In the genomic region with DNA sequence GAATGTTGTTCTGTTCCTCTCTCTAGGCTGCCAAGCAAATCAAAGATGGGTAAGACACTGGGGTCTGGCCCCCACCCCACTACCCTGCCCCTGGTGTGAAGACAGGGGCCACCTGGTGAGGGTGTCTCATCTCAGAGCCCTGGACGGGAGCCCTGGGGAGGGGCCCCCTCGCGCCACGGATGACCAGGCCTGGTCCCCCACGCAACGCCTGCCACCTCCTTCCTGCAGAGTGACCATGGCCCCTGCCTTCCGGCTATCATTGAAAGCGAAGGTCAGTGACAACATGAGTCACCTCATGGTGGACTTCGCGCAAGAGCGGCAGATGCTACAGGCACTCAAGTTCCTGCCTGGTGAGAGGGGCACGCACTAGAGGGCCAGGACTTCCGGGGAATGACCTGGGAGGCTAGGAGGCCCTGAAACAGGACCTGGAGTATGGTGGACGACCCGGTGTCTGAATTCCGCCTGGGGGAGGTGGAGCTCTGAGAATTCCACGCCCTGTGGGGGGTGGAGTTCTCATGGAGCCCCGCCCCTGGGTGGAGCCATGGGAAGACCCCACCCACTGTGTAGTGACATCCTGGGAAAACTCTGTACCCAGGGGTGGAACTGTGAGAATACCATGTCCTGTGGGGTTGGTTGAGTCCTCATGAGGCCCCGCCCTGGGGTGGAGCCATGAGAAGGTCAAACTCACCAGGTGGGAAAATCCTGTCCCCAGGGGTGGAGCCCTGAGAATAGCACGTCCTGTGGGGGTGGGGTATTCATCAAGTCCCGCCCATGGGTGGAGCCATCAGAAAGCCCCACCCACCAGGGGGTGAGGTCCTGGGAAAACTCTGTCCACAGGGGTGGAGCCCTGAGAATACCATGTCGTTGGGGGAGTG, we compare ENCODE assay signal across 16 cellular contexts. TPM values are rescaled to one million over a fixed set of nuclear protein-coding genes. Genes with fewer than 3 reads are reported as not detected.
DNase-seq lines count a peak whose midpoint lies in the region; ATAC-seq, FAIRE-seq and TF ChIP-seq lines count a peak whose summit lies in the region.
"Had no signal": no experiment of that assay in that cellular context is flagged by ENCODE, and none has a peak within 500 bp of the region (broad histone marks: within the 10 kb centered on the region; RNA-seq: fewer than 3 reads in every experiment).

No MANE protein-coding gene starts in this region.

- no peaks in the 10 kb centered on the region for H3K27me3 Mint-ChIP-seq in activated T-helper 17 cell treated with anti-CD3 and anti-CD28 coated beads, Interleukin-2, amount 50 U/mL, for 72 hours

- H3K27ac Mint-ChIP-seq in activated T-helper 17 cell treated with anti-CD3 and anti-CD28 coated beads, Interleukin-2, amount 50 U/mL, for 72 hours: no peak overlapping the region

- H3K79me2 ChIP-seq in HepG2 (ENCODE audit: insufficient read depth, low read length): no peaks in the 10 kb centered on the region

- DNase-seq in Caki2 (ENCODE audit: low read depth) (peak; percentile 100), H7 (peak; percentile 94), SW480 (ENCODE audit: low spot score) (peak; percentile 21), HepG2 (ENCODE audit: low spot score) (peak; percentile 94), dorsolateral prefrontal cortex (no peak)
- DNase-seq in central memory CD4-positive, alpha-beta T cell: no peak
- DNase-seq: COR-L47 had no signal

- H3K27ac ChIP-seq in HepG2 (ENCODE audit: extremely low read length, insufficient read depth, low read length) (peak overlapping the region; percentile 77), dorsolateral prefrontal cortex (no peak overlapping the region)
- H3K27ac ChIP-seq: breast epithelium, epithelial cell of prostate, neutrophil, VCaP had no signal

- H3K9me3 ChIP-seq in HepG2 (ENCODE audit: low read length): no peaks in the 10 kb centered on the region
- H3K9me3 ChIP-seq: breast epithelium, neutrophil had no signal

- BruUV-seq in HepG2 (replicated peaks; lab: Mats Ljungman, UMichigan): TSS peak; percentile 95

- intact Hi-C loops in HepG2 (cut with micrococcal nuclease; ENCODE audit: unreplicated experiment): loop anchor here (1.0 to 2.0 kb wide), 2 partner anchors 32 to 44 kb away; no protein-coding TSS in a partner anchor
- intact Hi-C loops in dorsolateral prefrontal cortex (cut with DNase I): no loop called here

- POLR2A ChIA-PET in HepG2 (lab: Yijun Ruan, JAX): interaction anchor here (0.6 to 4.1 kb wide), 19 partner anchors 9 to 548 kb away, joined by 3 to 66 read pairs (median 4); partner anchors contain the start of genes HDGFL2, MPND, STAP2 and YJU2

- TF ChIP-seq RAD21 in HepG2 (CRISPR knock-in tag; IDR thresholded peaks at IDR 0.05): peak; percentile 40; the same call in 1 of the 2 replicates

- peak; percentile 93 for ATAC-seq in HepG2
- no peak for ATAC-seq in activated T-helper 17 cell treated with anti-CD3 and anti-CD28 coated beads, Interleukin-2, amount 50 U/mL, for 72 hours (replicated peaks)

- peak overlapping the region; percentile 46 for H3K9ac ChIP-seq in HepG2 (ENCODE audit: insufficient read depth, low read depth, low read length)

- TF ChIP-seq CTCF in HepG2 (CRISPR knock-in tag; IDR thresholded peaks at IDR 0.05) (peak; percentile 45; the same call in 1 of the 2 replicates), dorsolateral prefrontal cortex (IDR thresholded peaks at IDR 0.05 in 54 of 56, conservative IDR thresholded peaks at IDR 0.05 in 2 of 56; ENCODE audit: low read depth in 1 of 56, partially characterized antibody in 56 of 56) (no peak)

- no peaks in the 10 kb centered on the region for H4K20me1 ChIP-seq in HepG2 (ENCODE audit: insufficient read depth, low read length)

- CTCF ChIA-PET in HepG2 (lab: Yijun Ruan, JAX; ENCODE audit: low intra/inter-chr PET ratio, low total read pairs): no interaction called here

- TF ChIP-seq EP300 in HepG2 (IDR thresholded peaks at IDR 0.05; ENCODE audit: low read depth in 2 of 2, low read length in 2 of 2) (peak in 1 of 2 experiments; percentile 59; a peak in 3 of 4 replicates), HepG2 (CRISPR knock-in tag; IDR thresholded peaks at IDR 0.05; ENCODE audit: borderline replicate concordance) (peak; percentile 90)

- TF ChIP-seq POLR2A in HepG2 (IDR thresholded peaks at IDR 0.05; ENCODE audit: insufficient read depth in 1 of 2, low read depth in 2 of 2, low read length in 2 of 2): peak; percentile 63 to 66

- peaks cover 60% of the 10 kb centered on the region for H3K4me1 ChIP-seq in HepG2 (ENCODE audit: insufficient read depth, low read length)
- H3K4me1 ChIP-seq: breast epithelium had no signal

- no peaks in the 10 kb centered on the region for H3K9me3 Mint-ChIP-seq in activated T-helper 17 cell treated with anti-CD3 and anti-CD28 coated beads, Interleukin-2, amount 50 U/mL, for 72 hours

- H3K4me1 Mint-ChIP-seq in activated T-helper 17 cell treated with anti-CD3 and anti-CD28 coated beads, Interleukin-2, amount 50 U/mL, for 72 hours: no peaks in the 10 kb centered on the region

- peak overlapping the region; percentile 60 for H3K4me2 ChIP-seq in HepG2 (ENCODE audit: low read depth, low read length)

- H3K36me3 ChIP-seq in H7 (replicated peaks; ENCODE audit: control insufficient read depth, insufficient read depth, low read length): peaks cover 2% of the 10 kb centered on the region
- H3K36me3 ChIP-seq in HepG2 (replicated peaks in 1 of 2; ENCODE audit: control insufficient read depth in 1 of 2, insufficient read depth in 2 of 2, low read length in 2 of 2): no peaks in the 10 kb centered on the region
- H3K36me3 ChIP-seq: breast epithelium, neutrophil had no signal

- no peak overlapping the region for H2AFZ ChIP-seq in HepG2 (ENCODE audit: low read length)

- 6% methylated on average over 7 of the region's 22 CpGs for WGBS in HepG2 (ENCODE audit: low lambda C conversion rate)

- H3K4me3 ChIP-seq in H7 (ENCODE audit: insufficient read depth, low read depth, low read length) (no peak overlapping the region), HepG2 (replicated peaks in 1 of 3; ENCODE audit: insufficient read depth in 1 of 3, low read depth in 2 of 3, low read length in 3 of 3) (peak overlapping the region in 1 of 3 experiments; percentile 33; a peak in 2 of 6 replicates), dorsolateral prefrontal cortex (no peak overlapping the region)
- H3K4me3 ChIP-seq: breast epithelium, lung had no signal

- peak; percentile 88 for FAIRE-seq in HepG2 (lab: Jason Lieb, UNC)

- H3K27me3 ChIP-seq in H7 (ENCODE audit: control insufficient read depth, insufficient read depth, low read length) (no peaks in the 10 kb centered on the region), HepG2 (ENCODE audit: control insufficient read depth in 1 of 2, insufficient read depth in 2 of 2, low read length in 2 of 2) (peaks cover 3% of the 10 kb centered on the region in 2 experiments; a peak in 2 of 5 replicates), dorsolateral prefrontal cortex (no peaks in the 10 kb centered on the region)
- H3K27me3 ChIP-seq: breast epithelium had no signal

- no peak overlapping the region for H3K4me3 Mint-ChIP-seq in activated T-helper 17 cell treated with anti-CD3 and anti-CD28 coated beads, Interleukin-2, amount 50 U/mL, for 72 hours

- H3K36me3 Mint-ChIP-seq in activated T-helper 17 cell treated with anti-CD3 and anti-CD28 coated beads, Interleukin-2, amount 50 U/mL, for 72 hours (ENCODE audit: low read depth): no peaks in the 10 kb centered on the region

- in situ Hi-C loops in Caki2 (cut with HindIII; ENCODE audit: low pct_unique_long_range_greater_than_20kb, low sequenced_read_pairs): no loop called here
- in situ Hi-C loops in HepG2 (cut with HindIII; ENCODE audit: extremely low pct_ligation_motif_present, low pct_unique_long_range_greater_than_20kb): no loop called here

RNA-seq across cellular contexts. Expression of gene FSD1, which starts 6.1 kb away (rescaled TPM):
- total RNA-seq in Caki2 (2014; rRNA removed; shearing (Covaris generic); ENCODE audit: low replicate concordance): 12.7 and 15.8 TPM in 2 replicates
- 29.8 and 34.1 TPM in 2 replicates for total RNA-seq in H7 (2014; rRNA removed; shearing (Covaris generic))
- 0.29 TPM in 1 of 2 replicates, not detected in the other for total RNA-seq in HepG2 (2016; rRNA removed; fragmentation: Illumina TruSeq; extraction: Trizol)
- 0.18 TPM in 1 of 2 replicates, not detected in the other for total RNA-seq in HepG2 (2016; cell fraction: cytosol; rRNA removed; fragmentation: Illumina TruSeq; extraction: Trizol; ENCODE audit: low read depth)
- 0.22 TPM in 1 of 2 replicates, not detected in the other for total RNA-seq in HepG2 (2016; cell fraction: insoluble cytoplasmic fraction; rRNA removed; fragmentation: Illumina TruSeq; extraction: Trizol)
- 0.12 and 0.45 TPM in 2 replicates for total RNA-seq in HepG2 (2016; cell fraction: membrane; rRNA removed; fragmentation: Illumina TruSeq; extraction: Trizol)
- not detected in 2 replicates for total RNA-seq in HepG2 (2016; cell fraction: nucleus; rRNA removed; fragmentation: Illumina TruSeq; extraction: Trizol)
- 0.66 and 1.4 TPM in 2 replicates for polyA plus RNA-seq in HepG2 (2011; rRNA removed)
- polyA plus RNA-seq in HepG2 (2011; cell fraction: cytosol; rRNA removed): 0.81 and 1.2 TPM in 2 replicates
- polyA plus RNA-seq in HepG2 (2011; cell fraction: nucleus; rRNA removed): 1.8 and 2.7 TPM in 2 replicates
- polyA plus RNA-seq in HepG2 (2012): 0.82 and 1.7 TPM in 2 replicates
- 0.24 and 0.59 TPM in 2 replicates for polyA plus RNA-seq in HepG2 (2016; cell fraction: cytosol; fragmentation: Illumina TruSeq; extraction: Trizol; ENCODE audit: low read depth)
- polyA plus RNA-seq in HepG2 (2016; cell fraction: insoluble cytoplasmic fraction; fragmentation: Illumina TruSeq; extraction: Trizol; ENCODE audit: low read depth): not detected in 2 replicates
- not detected in 2 replicates for polyA plus RNA-seq in HepG2 (2016; cell fraction: membrane; fragmentation: Illumina TruSeq; extraction: Trizol; ENCODE audit: low read depth)
- 0.31 and 0.41 TPM in 2 replicates for polyA plus RNA-seq in HepG2 (2016; cell fraction: nucleus; fragmentation: Illumina TruSeq; extraction: Trizol; ENCODE audit: insufficient read depth, low read depth)
- 0.58 and 1.4 TPM in 2 replicates for polyA minus RNA-seq in HepG2 (2011; rRNA and poly(A)+ RNA removed; ENCODE audit: low replicate concordance)
- polyA minus RNA-seq in HepG2 (2011; cell fraction: cytosol; rRNA and poly(A)+ RNA removed): 0.40 TPM in 1 of 2 replicates, not detected in the other
- polyA minus RNA-seq in HepG2 (2011; cell fraction: nucleus; rRNA and poly(A)+ RNA removed): 0.37 TPM in 1 of 2 replicates, not detected in the other
- 10 to 100 TPM in 1 of 2 donors, 1 to 10 TPM in 1; 8.3 to 13.1 TPM for total RNA-seq in activated T-helper 17 cell treated with anti-CD3 and anti-CD28 coated beads, Interleukin-2, amount 50 U/mL, for 72 hours
- total RNA-seq in dorsolateral prefrontal cortex: 100 to 1,000 TPM in 1 of 120 experiments, 10 to 100 TPM in 119; 35.6 to 102 (median 64.9) TPM
- total RNA-seq: NCI-H460, skeletal muscle tissue had no signal

RNA-seq across cellular contexts. Expression of gene TMIGD2, which starts 8.3 kb away (rescaled TPM):
- total RNA-seq in Caki2 (2014; rRNA removed; shearing (Covaris generic); ENCODE audit: low replicate concordance): not detected in 2 replicates
- total RNA-seq in H7 (2014; rRNA removed; shearing (Covaris generic)): 0.45 and 0.78 TPM in 2 replicates
- total RNA-seq in HepG2 (2016; rRNA removed; fragmentation: Illumina TruSeq; extraction: Trizol): 0.11 TPM in 1 of 2 replicates, not detected in the other
- 0.62 TPM in 1 of 2 replicates, not detected in the other for total RNA-seq in HepG2 (2016; cell fraction: cytosol; rRNA removed; fragmentation: Illumina TruSeq; extraction: Trizol; ENCODE audit: low read depth)
- total RNA-seq in HepG2 (2016; cell fraction: insoluble cytoplasmic fraction; rRNA removed; fragmentation: Illumina TruSeq; extraction: Trizol): 0.19 TPM in 1 of 2 replicates, not detected in the other
- total RNA-seq in HepG2 (2016; cell fraction: membrane; rRNA removed; fragmentation: Illumina TruSeq; extraction: Trizol): 0.22 and 0.31 TPM in 2 replicates
- not detected in 2 replicates for total RNA-seq in HepG2 (2016; cell fraction: nucleus; rRNA removed; fragmentation: Illumina TruSeq; extraction: Trizol)
- polyA plus RNA-seq in HepG2 (2011; rRNA removed): 1.0 and 2.5 TPM in 2 replicates
- 1.9 and 2.2 TPM in 2 replicates for polyA plus RNA-seq in HepG2 (2011; cell fraction: cytosol; rRNA removed)
- 0.64 and 1.4 TPM in 2 replicates for polyA plus RNA-seq in HepG2 (2011; cell fraction: nucleus; rRNA removed)
- 1.5 and 4.1 TPM in 2 replicates for polyA plus RNA-seq in HepG2 (2012)
- polyA plus RNA-seq in HepG2 (2016; cell fraction: cytosol; fragmentation: Illumina TruSeq; extraction: Trizol; ENCODE audit: low read depth): 0.17 and 0.42 TPM in 2 replicates
- polyA plus RNA-seq in HepG2 (2016; cell fraction: insoluble cytoplasmic fraction; fragmentation: Illumina TruSeq; extraction: Trizol; ENCODE audit: low read depth): not detected in 2 replicates
- polyA plus RNA-seq in HepG2 (2016; cell fraction: membrane; fragmentation: Illumina TruSeq; extraction: Trizol; ENCODE audit: low read depth): 0.15 and 0.16 TPM in 2 replicates
- polyA plus RNA-seq in HepG2 (2016; cell fraction: nucleus; fragmentation: Illumina TruSeq; extraction: Trizol; ENCODE audit: insufficient read depth, low read depth): not detected in 2 replicates
- polyA minus RNA-seq in HepG2 (2011; rRNA and poly(A)+ RNA removed; ENCODE audit: low replicate concordance): 0.48 TPM in 1 of 2 replicates, not detected in the other
- polyA minus RNA-seq in HepG2 (2011; cell fraction: cytosol; rRNA and poly(A)+ RNA removed): 1.3 TPM in 1 of 2 replicates, not detected in the other
- polyA minus RNA-seq in HepG2 (2011; cell fraction: nucleus; rRNA and poly(A)+ RNA removed): 0.62 TPM in 1 of 2 replicates, not detected in the other
- total RNA-seq in activated T-helper 17 cell treated with anti-CD3 and anti-CD28 coated beads, Interleukin-2, amount 50 U/mL, for 72 hours: 1 to 10 TPM; 2.5 to 4.1 TPM
- 1 to 10 TPM in 53 of 120 experiments, under 1 TPM in 47, not detected in 20; 0.40 to 4.1 (median 1.1) TPM for total RNA-seq in dorsolateral prefrontal cortex
- total RNA-seq: breast epithelium, NCI-H460, temporal lobe had no signal

RNA-seq across cellular contexts. Expression of gene STAP2, which starts 28.1 kb away (rescaled TPM):
- total RNA-seq in Caki2 (2014; rRNA removed; shearing (Covaris generic); ENCODE audit: low replicate concordance): 7.6 and 25.1 TPM in 2 replicates
- 14.2 and 18.0 TPM in 2 replicates for total RNA-seq in H7 (2014; rRNA removed; shearing (Covaris generic))
- 39.0 and 43.1 TPM in 2 replicates for total RNA-seq in HepG2 (2016; rRNA removed; fragmentation: Illumina TruSeq; extraction: Trizol)
- 9.7 and 11.5 TPM in 2 replicates for total RNA-seq in HepG2 (2016; cell fraction: cytosol; rRNA removed; fragmentation: Illumina TruSeq; extraction: Trizol; ENCODE audit: low read depth)
- total RNA-seq in HepG2 (2016; cell fraction: insoluble cytoplasmic fraction; rRNA removed; fragmentation: Illumina TruSeq; extraction: Trizol): 42.4 and 43.7 TPM in 2 replicates
- 14.0 and 15.6 TPM in 2 replicates for total RNA-seq in HepG2 (2016; cell fraction: membrane; rRNA removed; fragmentation: Illumina TruSeq; extraction: Trizol)
- 14.8 and 19.2 TPM in 2 replicates for total RNA-seq in HepG2 (2016; cell fraction: nucleus; rRNA removed; fragmentation: Illumina TruSeq; extraction: Trizol)
- 43.7 and 56.0 TPM in 2 replicates for polyA plus RNA-seq in HepG2 (2011; rRNA removed)
- polyA plus RNA-seq in HepG2 (2011; cell fraction: cytosol; rRNA removed): 51.4 and 52.1 TPM in 2 replicates
- polyA plus RNA-seq in HepG2 (2011; cell fraction: nucleus; rRNA removed): 86.7 and 88.3 TPM in 2 replicates
- polyA plus RNA-seq in HepG2 (2012): 23.6 and 28.4 TPM in 2 replicates
- 9.7 and 10.2 TPM in 2 replicates for polyA plus RNA-seq in HepG2 (2016; cell fraction: cytosol; fragmentation: Illumina TruSeq; extraction: Trizol; ENCODE audit: low read depth)
- polyA plus RNA-seq in HepG2 (2016; cell fraction: insoluble cytoplasmic fraction; fragmentation: Illumina TruSeq; extraction: Trizol; ENCODE audit: low read depth): 40.0 and 44.1 TPM in 2 replicates
- 14.2 and 14.5 TPM in 2 replicates for polyA plus RNA-seq in HepG2 (2016; cell fraction: membrane; fragmentation: Illumina TruSeq; extraction: Trizol; ENCODE audit: low read depth)
- polyA plus RNA-seq in HepG2 (2016; cell fraction: nucleus; fragmentation: Illumina TruSeq; extraction: Trizol; ENCODE audit: insufficient read depth, low read depth): 43.0 and 48.7 TPM in 2 replicates
- 0.07 and 31.4 TPM in 2 replicates for polyA minus RNA-seq in HepG2 (2011; rRNA and poly(A)+ RNA removed; ENCODE audit: low replicate concordance)
- 15.3 and 25.5 TPM in 2 replicates for polyA minus RNA-seq in HepG2 (2011; cell fraction: cytosol; rRNA and poly(A)+ RNA removed)
- 6.3 and 10.3 TPM in 2 replicates for polyA minus RNA-seq in HepG2 (2011; cell fraction: nucleus; rRNA and poly(A)+ RNA removed)
- total RNA-seq in activated T-helper 17 cell treated with anti-CD3 and anti-CD28 coated beads, Interleukin-2, amount 50 U/mL, for 72 hours: 10 to 100 TPM; 13.3 to 17.4 TPM
- total RNA-seq in dorsolateral prefrontal cortex: 10 to 100 TPM in 2 of 120 experiments, 1 to 10 TPM in 115, under 1 TPM in 3; 0.51 to 10.8 (median 3.9) TPM

RNA-seq across cellular contexts. Expression of gene SHD, which starts 31.4 kb away (rescaled TPM):
- not detected in 2 replicates for total RNA-seq in Caki2 (2014; rRNA removed; shearing (Covaris generic); ENCODE audit: low replicate concordance)
- 1.3 and 1.5 TPM in 2 replicates for total RNA-seq in H7 (2014; rRNA removed; shearing (Covaris generic))
- total RNA-seq in HepG2 (2016; rRNA removed; fragmentation: Illumina TruSeq; extraction: Trizol) (0.11 TPM in 1 of 2 replicates, not detected in the other), dorsolateral prefrontal cortex (10 to 100 TPM in 117 of 120 experiments, 1 to 10 TPM in 3; 5.9 to 53.0 (median 20.6) TPM)
- total RNA-seq in HepG2 (2016; cell fraction: cytosol; rRNA removed; fragmentation: Illumina TruSeq; extraction: Trizol; ENCODE audit: low read depth): 0.40 TPM in 1 of 2 replicates, not detected in the other
- 0.30 TPM in 1 of 2 replicates, not detected in the other for total RNA-seq in HepG2 (2016; cell fraction: insoluble cytoplasmic fraction; rRNA removed; fragmentation: Illumina TruSeq; extraction: Trizol)
- total RNA-seq in HepG2 (2016; cell fraction: membrane; rRNA removed; fragmentation: Illumina TruSeq; extraction: Trizol): 0.45 and 1.1 TPM in 2 replicates
- not detected in 2 replicates for total RNA-seq in HepG2 (2016; cell fraction: nucleus; rRNA removed; fragmentation: Illumina TruSeq; extraction: Trizol)
- polyA plus RNA-seq in HepG2 (2011; rRNA removed): 0.20 and 0.42 TPM in 2 replicates
- 0.46 TPM in 1 of 2 replicates, not detected in the other for polyA plus RNA-seq in HepG2 (2011; cell fraction: cytosol; rRNA removed)
- polyA plus RNA-seq in HepG2 (2011; cell fraction: nucleus; rRNA removed): 0.48 and 0.61 TPM in 2 replicates
- polyA plus RNA-seq in HepG2 (2012): 0.36 and 0.79 TPM in 2 replicates
- 0.31 and 1.3 TPM in 2 replicates for polyA plus RNA-seq in HepG2 (2016; cell fraction: cytosol; fragmentation: Illumina TruSeq; extraction: Trizol; ENCODE audit: low read depth)
- polyA plus RNA-seq in HepG2 (2016; cell fraction: insoluble cytoplasmic fraction; fragmentation: Illumina TruSeq; extraction: Trizol; ENCODE audit: low read depth): 1.1 TPM in 1 of 2 replicates, not detected in the other
- 0.63 and 0.70 TPM in 2 replicates for polyA plus RNA-seq in HepG2 (2016; cell fraction: membrane; fragmentation: Illumina TruSeq; extraction: Trizol; ENCODE audit: low read depth)
- not detected in 2 replicates for polyA plus RNA-seq in HepG2 (2016; cell fraction: nucleus; fragmentation: Illumina TruSeq; extraction: Trizol; ENCODE audit: insufficient read depth, low read depth)
- polyA minus RNA-seq in HepG2 (2011; rRNA and poly(A)+ RNA removed; ENCODE audit: low replicate concordance): 0.14 TPM in 1 of 2 replicates, not detected in the other
- not detected in 2 replicates for polyA minus RNA-seq in HepG2 (2011; cell fraction: cytosol; rRNA and poly(A)+ RNA removed)
- polyA minus RNA-seq in HepG2 (2011; cell fraction: nucleus; rRNA and poly(A)+ RNA removed): not detected in 2 replicates
- total RNA-seq in activated T-helper 17 cell treated with anti-CD3 and anti-CD28 coated beads, Interleukin-2, amount 50 U/mL, for 72 hours: not detected
- total RNA-seq: breast epithelium, lung, NCI-H460 had no signal
- polyA plus RNA-seq: lung had no signal

RNA-seq across cellular contexts. Expression of gene MPND, which starts 32.9 kb away (rescaled TPM):
- total RNA-seq in Caki2 (2014; rRNA removed; shearing (Covaris generic); ENCODE audit: low replicate concordance): 36.5 and 57.5 TPM in 2 replicates
- total RNA-seq in H7 (2014; rRNA removed; shearing (Covaris generic)): 11.4 and 17.4 TPM in 2 replicates
- 12.9 and 15.8 TPM in 2 replicates for total RNA-seq in HepG2 (2016; rRNA removed; fragmentation: Illumina TruSeq; extraction: Trizol)
- total RNA-seq in HepG2 (2016; cell fraction: cytosol; rRNA removed; fragmentation: Illumina TruSeq; extraction: Trizol; ENCODE audit: low read depth): 16.5 and 20.0 TPM in 2 replicates
- total RNA-seq in HepG2 (2016; cell fraction: insoluble cytoplasmic fraction; rRNA removed; fragmentation: Illumina TruSeq; extraction: Trizol): 13.8 and 14.3 TPM in 2 replicates
- total RNA-seq in HepG2 (2016; cell fraction: membrane; rRNA removed; fragmentation: Illumina TruSeq; extraction: Trizol): 26.2 and 26.3 TPM in 2 replicates
- 9.0 and 14.0 TPM in 2 replicates for total RNA-seq in HepG2 (2016; cell fraction: nucleus; rRNA removed; fragmentation: Illumina TruSeq; extraction: Trizol)
- polyA plus RNA-seq in HepG2 (2011; rRNA removed): 10.8 and 12.5 TPM in 2 replicates
- polyA plus RNA-seq in HepG2 (2011; cell fraction: cytosol; rRNA removed): 9.6 and 14.7 TPM in 2 replicates
- polyA plus RNA-seq in HepG2 (2011; cell fraction: nucleus; rRNA removed): 11.4 TPM in 2 replicates
- polyA plus RNA-seq in HepG2 (2012): 9.9 and 11.7 TPM in 2 replicates
- polyA plus RNA-seq in HepG2 (2016; cell fraction: cytosol; fragmentation: Illumina TruSeq; extraction: Trizol; ENCODE audit: low read depth): 26.1 and 31.1 TPM in 2 replicates
- 16.6 and 21.7 TPM in 2 replicates for polyA plus RNA-seq in HepG2 (2016; cell fraction: insoluble cytoplasmic fraction; fragmentation: Illumina TruSeq; extraction: Trizol; ENCODE audit: low read depth)
- 33.3 and 33.5 TPM in 2 replicates for polyA plus RNA-seq in HepG2 (2016; cell fraction: membrane; fragmentation: Illumina TruSeq; extraction: Trizol; ENCODE audit: low read depth)
- 16.7 and 20.2 TPM in 2 replicates for polyA plus RNA-seq in HepG2 (2016; cell fraction: nucleus; fragmentation: Illumina TruSeq; extraction: Trizol; ENCODE audit: insufficient read depth, low read depth)
- polyA minus RNA-seq in HepG2 (2011; rRNA and poly(A)+ RNA removed; ENCODE audit: low replicate concordance): 6.7 and 17.0 TPM in 2 replicates
- 7.6 and 9.1 TPM in 2 replicates for polyA minus RNA-seq in HepG2 (2011; cell fraction: cytosol; rRNA and poly(A)+ RNA removed)
- polyA minus RNA-seq in HepG2 (2011; cell fraction: nucleus; rRNA and poly(A)+ RNA removed): 6.7 and 7.2 TPM in 2 replicates
- total RNA-seq in activated T-helper 17 cell treated with anti-CD3 and anti-CD28 coated beads, Interleukin-2, amount 50 U/mL, for 72 hours: 10 to 100 TPM; 15.5 to 19.7 TPM
- total RNA-seq in dorsolateral prefrontal cortex: 10 to 100 TPM; 18.9 to 61.6 (median 32.9) TPM

Comparison
In these comparisons a context has a peak if more than half of its experiments do, and no peak if none do; other contexts are left out.
1. DNase-seq: peak in Caki2 (single experiment), H7 (single experiment), SW480 (single experiment) and HepG2 (single experiment); none in central memory CD4-positive, alpha-beta T cell (single experiment) and dorsolateral prefrontal cortex (0 of 10).